17 cellular contexts compared by ENCODE assay signal in genomic region chr5:158679221-158679641, GRCh38.
DNase-seq lines count a peak whose midpoint lies in the region; ATAC-seq and TF ChIP-seq lines count a peak whose summit lies in the region.
"Had no signal": no experiment of that assay in that cellular context is flagged by ENCODE, and none has a peak within 500 bp of the region (broad histone marks: within the 10 kb centered on the region; RNA-seq: fewer than 3 reads in every experiment).

No MANE protein-coding gene starts in this region.

- DNase-seq in hypothalamus (lab: John Stamatoyannopoulos, UW) (no peak), NCI-H1092 (lab: John Stamatoyannopoulos, UW) (no peak), SK-N-SH (no peak), foreskin melanocyte (no peak)
- DNase-seq: ACHN; activated gamma-delta T cell; CD4-positive, alpha-beta memory T cell; HCEC 1CT; Kasumi-1; NCI-H1694; pancreas; upper lobe of left lung had no signal

- POLR2A ChIA-PET in SK-N-SH (lab: Yijun Ruan, JAX): no interaction called here

- H3K9ac ChIP-seq in BLaER1 (0 out of 2 replicates have a peak overlapping the region, but pooled peaks have one; percentile 26), SK-N-SH (no peak overlapping the region)

- H4K20me1 ChIP-seq in BLaER1 (no peaks in the 10 kb centered on the region), SK-N-SH (ENCODE audit: insufficient read depth) (no peaks in the 10 kb centered on the region)

- H3K36me3 ChIP-seq in BLaER1 (0 out of 2 replicates have a peak, but pooled peaks cover 5% of the 10 kb centered on the region), SK-N-SH (replicated peaks in 1 of 2; ENCODE audit: control insufficient read depth in 1 of 2, insufficient read depth in 2 of 2, low read length in 1 of 2) (no peaks in the 10 kb centered on the region)
- H3K36me3 ChIP-seq: pancreas, upper lobe of left lung had no signal

- H3K4me3 ChIP-seq in BLaER1 (no peak overlapping the region), SK-N-SH (ENCODE audit: low read depth in 2 of 2, low read length in 1 of 2) (no peak overlapping the region)
- H3K4me3 ChIP-seq: pancreas, skin epidermis, upper lobe of left lung had no signal

- TF ChIP-seq EP300 in SK-N-SH (IDR thresholded peaks at IDR 0.05; ENCODE audit: borderline replicate concordance in 1 of 2, low read depth in 1 of 2, low read length in 1 of 2): no peak

- TF ChIP-seq CTCF in SK-N-SH (IDR thresholded peaks at IDR 0.05): no peak

- no peaks in the 10 kb centered on the region for H3K9me2 ChIP-seq in SK-N-SH

- H3K9me3 ChIP-seq in BLaER1: peaks cover 27% of the 10 kb centered on the region
- H3K9me3 ChIP-seq in SK-N-SH: no peaks in the 10 kb centered on the region
- H3K9me3 ChIP-seq: pancreas, upper lobe of left lung had no signal

- H3K79me2 ChIP-seq in SK-N-SH (ENCODE audit: insufficient read depth): no peaks in the 10 kb centered on the region

- ATAC-seq in GM18867 (IDR thresholded peaks at IDR 0.05; ENCODE audit: unreplicated experiment): peak; percentile 80
- ATAC-seq in GM21723 (IDR thresholded peaks at IDR 0.05; ENCODE audit: unreplicated experiment): peak; percentile 76
- ATAC-seq in HG03565 (IDR thresholded peaks at IDR 0.05; ENCODE audit: unreplicated experiment): peak; percentile 53
- ATAC-seq: pancreas had no signal

- H3K27ac ChIP-seq in BLaER1 (peak overlapping the region; percentile 81), SK-N-SH (ENCODE audit: low read depth in 2 of 2, low read length in 1 of 2) (no peak overlapping the region)
- H3K27ac ChIP-seq: pancreas, skin epidermis, upper lobe of left lung had no signal

- CTCF ChIA-PET in SK-N-SH (lab: Yijun Ruan, JAX): no interaction called here

- H2AFZ ChIP-seq in SK-N-SH (ENCODE audit: low read depth): no peak overlapping the region

- no peak for TF ChIP-seq RAD21 in SK-N-SH (IDR thresholded peaks at IDR 0.05; ENCODE audit: low read length)

- no peaks in the 10 kb centered on the region for H3F3A ChIP-seq in SK-N-SH (replicated peaks; ENCODE audit: insufficient read depth)

- WGBS in SK-N-SH (ENCODE audit: low lambda C conversion rate): 66% methylated on average over 3 of the region's 3 CpGs

- H3K27me3 ChIP-seq in BLaER1 (no peaks in the 10 kb centered on the region), SK-N-SH (ENCODE audit: insufficient read depth) (no peaks in the 10 kb centered on the region; the same call in 1 of the 2 replicates)
- H3K27me3 ChIP-seq: pancreas, upper lobe of left lung had no signal

- H3K4me2 ChIP-seq in BLaER1: peak overlapping the region; percentile 79
- no peak overlapping the region for H3K4me2 ChIP-seq in SK-N-SH

- H3K4me1 ChIP-seq in BLaER1 (peaks cover 84% of the 10 kb centered on the region), SK-N-SH (ENCODE audit: control insufficient read depth in 1 of 2, insufficient read depth in 2 of 2, low read depth in 1 of 2, low read length in 1 of 2) (no peaks in the 10 kb centered on the region; a peak in 1 of 4 replicates)
- H3K4me1 ChIP-seq: pancreas, upper lobe of left lung had no signal

TF ChIP-seq in SK-N-SH, 30 proteins besides CTCF, POLR2A, EP300 and RAD21:
- TF ChIP-seq RXRA (IDR thresholded peaks at IDR 0.05; ENCODE audit: borderline replicate concordance, low read depth) (no peak), SMC3 (IDR thresholded peaks at IDR 0.05; ENCODE audit: low read depth, low read length) (no peak), POLR2AphosphoS5 (IDR thresholded peaks at IDR 0.05; ENCODE audit: low read depth, low read length) (no peak), IRF3 (IDR thresholded peaks at IDR 0.05; ENCODE audit: low read depth, low read length) (no peak), TAF1 (IDR thresholded peaks at IDR 0.05; ENCODE audit: borderline replicate concordance, low read depth, low read length) (no peak), TCF12 (IDR thresholded peaks at IDR 0.05) (no peak), FOXM1 (IDR thresholded peaks at IDR 0.05; ENCODE audit: low read depth) (no peak), REST (IDR thresholded peaks at IDR 0.05; ENCODE audit: low read depth, low read length) (no peak), MXI1 (IDR thresholded peaks at IDR 0.05; ENCODE audit: low read depth, low read length) (no peak), JUND (IDR thresholded peaks at IDR 0.05) (no peak), CHD2 (IDR thresholded peaks at IDR 0.05; ENCODE audit: low read length, partially characterized antibody) (no peak)
- TF ChIP-seq, protein P1, sequence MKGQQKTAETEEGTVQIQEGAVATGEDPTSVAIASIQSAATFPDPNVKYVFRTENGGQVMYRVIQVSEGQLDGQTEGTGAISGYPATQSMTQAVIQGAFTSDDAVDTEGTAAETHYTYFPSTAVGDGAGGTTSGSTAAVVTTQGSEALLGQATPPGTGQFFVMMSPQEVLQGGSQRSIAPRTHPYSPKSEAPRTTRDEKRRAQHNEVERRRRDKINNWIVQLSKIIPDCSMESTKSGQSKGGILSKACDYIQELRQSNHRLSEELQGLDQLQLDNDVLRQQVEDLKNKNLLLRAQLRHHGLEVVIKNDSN (IDR thresholded peaks at IDR 0.05; ENCODE audit: borderline replicate concordance, low read depth): no peak
